Comparison of ENCODE assay signal across 1 cellular context in genomic region chr7:131203291-131203976, GRCh38.
TF ChIP-seq lines count a peak whose summit lies in the region.

No MANE protein-coding gene starts in this region.

TF ChIP-seq in GM23338, 12 proteins besides CTCF, POLR2A, EP300 and RAD21 (continued from another document):
- no peak for TF ChIP-seq ZNF462 (CRISPR knock-in tag; IDR thresholded peaks at IDR 0.05)
TF ChIP-seq in GM23338: peak in this region for 0.
